7 cellular contexts compared by ENCODE assay signal in the genomic region with DNA sequence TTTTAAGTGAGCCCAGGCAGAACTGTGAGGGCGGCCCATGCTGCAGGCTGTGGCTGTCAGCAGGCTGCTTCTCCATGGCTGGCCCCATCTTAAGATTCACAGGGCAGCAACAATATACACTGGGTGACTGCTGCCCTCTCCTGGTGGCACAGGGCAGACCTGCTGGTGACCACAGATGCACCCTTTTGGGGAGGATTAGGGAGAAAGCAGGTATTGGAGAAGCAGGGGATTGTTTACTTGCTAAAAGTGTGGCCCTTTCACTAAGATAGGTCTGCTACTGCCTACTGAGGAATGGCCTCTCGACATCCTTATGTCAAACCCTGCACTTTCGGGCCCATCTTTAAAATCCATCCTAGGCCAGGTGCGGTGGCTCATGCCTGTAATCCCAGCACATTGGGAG. TPM values are rescaled to one million over a fixed set of nuclear protein-coding genes. Genes with fewer than 3 reads are reported as not detected.
DNase-seq lines count a peak whose midpoint lies in the region; ATAC-seq, FAIRE-seq and TF ChIP-seq lines count a peak whose summit lies in the region.
"Not testable (repeated sequence)": the region's sequence is repeated elsewhere in the genome, so short reads cannot be mapped to it uniquely, and the experiment has no call there.

No MANE protein-coding gene starts in this region.

- H3K4me1 ChIP-seq in HepG2 (ENCODE audit: insufficient read depth, low read length) = not testable (repeated sequence)

- not testable (repeated sequence) for H3K79me2 ChIP-seq in HepG2 (ENCODE audit: insufficient read depth, low read length)

- in situ Hi-C loops in SK-MEL-5 (cut with HindIII; ENCODE audit: low pct_unique_long_range_greater_than_20kb, low sequenced_read_pairs); HepG2 (cut with HindIII; ENCODE audit: extremely low pct_ligation_motif_present, low pct_unique_long_range_greater_than_20kb): not testable (repeated sequence)

- not testable (repeated sequence) for ATAC-seq in HepG2

- not testable (repeated sequence) for H3K27me3 ChIP-seq in HepG2 (ENCODE audit: control insufficient read depth in 1 of 2, insufficient read depth in 2 of 2, low read length in 2 of 2)

- BruUV-seq in HepG2 (replicated peaks; lab: Mats Ljungman, UMichigan) = not testable (repeated sequence)

- H3K36me3 ChIP-seq in HepG2 (replicated peaks in 1 of 2; ENCODE audit: control insufficient read depth in 1 of 2, insufficient read depth in 2 of 2, low read length in 2 of 2) = not testable (repeated sequence)

- not testable (repeated sequence) for H3K4me3 ChIP-seq in GM12864 (ENCODE audit: low read depth, low read length); HepG2 (replicated peaks in 1 of 3; ENCODE audit: insufficient read depth in 1 of 3, low read depth in 2 of 3, low read length in 3 of 3)

- TF ChIP-seq RAD21 in HepG2 (CRISPR knock-in tag; IDR thresholded peaks at IDR 0.05) = peak; percentile 31; the same call in 1 of the 2 replicates

- not testable (repeated sequence) for H3K9ac ChIP-seq in HepG2 (ENCODE audit: insufficient read depth, low read depth, low read length)

- H3K27ac ChIP-seq in HepG2 (ENCODE audit: extremely low read length, insufficient read depth, low read length) = not testable (repeated sequence)

- WGBS in HepG2 (ENCODE audit: low lambda C conversion rate) = 34% methylated on average over 4 of the region's 4 CpGs

- not testable (repeated sequence) for TF ChIP-seq POLR2A in HepG2 (IDR thresholded peaks at IDR 0.05; ENCODE audit: insufficient read depth in 1 of 2, low read depth in 2 of 2, low read length in 2 of 2)

- not testable (repeated sequence) for H4K20me1 ChIP-seq in HepG2 (ENCODE audit: insufficient read depth, low read length)

- intact Hi-C loops in HepG2 (cut with micrococcal nuclease; ENCODE audit: unreplicated experiment) = not testable (repeated sequence)

- not testable (repeated sequence) for H3K4me2 ChIP-seq in HepG2 (ENCODE audit: low read depth, low read length)

- TF ChIP-seq CTCF in GM12864 (IDR thresholded peaks at IDR 0.05; ENCODE audit: low read depth, low read length, missing control alignments) (peak; percentile 43), HepG2 (CRISPR knock-in tag; IDR thresholded peaks at IDR 0.05) (peak; percentile 71)

- not testable (repeated sequence) for DNase-seq in GM12864 (ENCODE audit: low read depth); HepG2 (ENCODE audit: low spot score)
- DNase-seq in NCI-H2029 (lab: John Stamatoyannopoulos, UW) (peak; percentile 43), SK-MEL-5 (ENCODE audit: low read depth, low spot score) (peak; percentile 78), activated T-cell treated with anti-CD3 and anti-CD28 coated beads for 1 hour (ENCODE audit: low read depth) (peak; percentile 49), dermis blood vessel endothelial cell (peak; percentile 70)
- DNase-seq in stimulated activated CD4-positive, alpha-beta T cell treated with anti-CD3 and anti-CD28 coated beads, Interleukin-15, amount 100 ng/mL, for 1 hour (ENCODE audit: low read depth in 1 of 2, low spot score in 1 of 2) = peak; percentile 16 to 45

- FAIRE-seq in HepG2 (lab: Jason Lieb, UNC) = not testable (repeated sequence)

- CTCF ChIA-PET in HepG2 (lab: Yijun Ruan, JAX; ENCODE audit: low intra/inter-chr PET ratio, low total read pairs) = interaction anchor here (1.3 kb wide), 1 partner anchor 75 kb away, joined by 7 read pairs; no protein-coding TSS in a partner anchor

- H3K9me3 ChIP-seq in HepG2 (ENCODE audit: low read length) = not testable (repeated sequence)

- TF ChIP-seq EP300 in HepG2 (IDR thresholded peaks at IDR 0.05; ENCODE audit: low read depth in 2 of 2, low read length in 2 of 2); HepG2 (CRISPR knock-in tag; IDR thresholded peaks at IDR 0.05; ENCODE audit: borderline replicate concordance): not testable (repeated sequence)

- POLR2A ChIA-PET in HepG2 (lab: Yijun Ruan, JAX) = not testable (repeated sequence)

- H2AFZ ChIP-seq in HepG2 (ENCODE audit: low read length) = not testable (repeated sequence)

TF ChIP-seq in HepG2, 621 proteins besides CTCF, POLR2A, EP300 and RAD21:
- TF ChIP-seq STAG1 (CRISPR knock-in tag; IDR thresholded peaks at IDR 0.05) = peak; percentile 67

RNA-seq across cellular contexts. Expression of a gene that starts 38.1 kb away (rescaled TPM):
- 23.0 and 28.6 TPM in 2 replicates for total RNA-seq in SK-MEL-5 (2014; rRNA removed; shearing (Covaris generic))
- 19.0 and 20.9 TPM in 2 replicates for polyA plus RNA-seq in SK-MEL-5 (2015; cell fraction: cytosol; rRNA removed)
- 128 and 156 TPM in 2 replicates for polyA plus RNA-seq in SK-MEL-5 (2015; cell fraction: nucleus; rRNA removed)
- total RNA-seq in dermis blood vessel endothelial cell = 18.8 and 28.1 TPM in 2 replicates
- total RNA-seq in HepG2 (2016; rRNA removed; fragmentation: Illumina TruSeq; extraction: Trizol) = 31.4 and 38.0 TPM in 2 replicates
- total RNA-seq in HepG2 (2016; cell fraction: cytosol; rRNA removed; fragmentation: Illumina TruSeq; extraction: Trizol; ENCODE audit: low read depth) = 6.4 and 8.5 TPM in 2 replicates
- 30.7 and 39.1 TPM in 2 replicates for total RNA-seq in HepG2 (2016; cell fraction: insoluble cytoplasmic fraction; rRNA removed; fragmentation: Illumina TruSeq; extraction: Trizol)
- 16.1 and 20.2 TPM in 2 replicates for total RNA-seq in HepG2 (2016; cell fraction: membrane; rRNA removed; fragmentation: Illumina TruSeq; extraction: Trizol)
- 54.8 and 59.5 TPM in 2 replicates for total RNA-seq in HepG2 (2016; cell fraction: nucleus; rRNA removed; fragmentation: Illumina TruSeq; extraction: Trizol)
- polyA plus RNA-seq in HepG2 (2011; rRNA removed) = 12.7 and 17.3 TPM in 2 replicates
- 6.8 and 9.5 TPM in 2 replicates for polyA plus RNA-seq in HepG2 (2011; cell fraction: cytosol; rRNA removed)
- polyA plus RNA-seq in HepG2 (2011; cell fraction: nucleus; rRNA removed) = 15.8 and 17.7 TPM in 2 replicates
- 11.5 and 12.3 TPM in 2 replicates for polyA plus RNA-seq in HepG2 (2012)
- 3.2 and 3.6 TPM in 2 replicates for polyA plus RNA-seq in HepG2 (2016; cell fraction: cytosol; fragmentation: Illumina TruSeq; extraction: Trizol; ENCODE audit: low read depth)
- 29.8 and 32.0 TPM in 2 replicates for polyA plus RNA-seq in HepG2 (2016; cell fraction: insoluble cytoplasmic fraction; fragmentation: Illumina TruSeq; extraction: Trizol; ENCODE audit: low read depth)
- polyA plus RNA-seq in HepG2 (2016; cell fraction: membrane; fragmentation: Illumina TruSeq; extraction: Trizol; ENCODE audit: low read depth) = 5.8 and 6.2 TPM in 2 replicates
- 78.0 and 83.8 TPM in 2 replicates for polyA plus RNA-seq in HepG2 (2016; cell fraction: nucleus; fragmentation: Illumina TruSeq; extraction: Trizol; ENCODE audit: insufficient read depth, low read depth)
- polyA minus RNA-seq in HepG2 (2011; rRNA and poly(A)+ RNA removed; ENCODE audit: low replicate concordance) = 24.4 and 56.6 TPM in 2 replicates
- polyA minus RNA-seq in HepG2 (2011; cell fraction: cytosol; rRNA and poly(A)+ RNA removed) = 8.7 and 9.2 TPM in 2 replicates
- 63.3 and 70.1 TPM in 2 replicates for polyA minus RNA-seq in HepG2 (2011; cell fraction: nucleus; rRNA and poly(A)+ RNA removed)
